2 cellular contexts compared by ENCODE assay signal in the genomic region with DNA sequence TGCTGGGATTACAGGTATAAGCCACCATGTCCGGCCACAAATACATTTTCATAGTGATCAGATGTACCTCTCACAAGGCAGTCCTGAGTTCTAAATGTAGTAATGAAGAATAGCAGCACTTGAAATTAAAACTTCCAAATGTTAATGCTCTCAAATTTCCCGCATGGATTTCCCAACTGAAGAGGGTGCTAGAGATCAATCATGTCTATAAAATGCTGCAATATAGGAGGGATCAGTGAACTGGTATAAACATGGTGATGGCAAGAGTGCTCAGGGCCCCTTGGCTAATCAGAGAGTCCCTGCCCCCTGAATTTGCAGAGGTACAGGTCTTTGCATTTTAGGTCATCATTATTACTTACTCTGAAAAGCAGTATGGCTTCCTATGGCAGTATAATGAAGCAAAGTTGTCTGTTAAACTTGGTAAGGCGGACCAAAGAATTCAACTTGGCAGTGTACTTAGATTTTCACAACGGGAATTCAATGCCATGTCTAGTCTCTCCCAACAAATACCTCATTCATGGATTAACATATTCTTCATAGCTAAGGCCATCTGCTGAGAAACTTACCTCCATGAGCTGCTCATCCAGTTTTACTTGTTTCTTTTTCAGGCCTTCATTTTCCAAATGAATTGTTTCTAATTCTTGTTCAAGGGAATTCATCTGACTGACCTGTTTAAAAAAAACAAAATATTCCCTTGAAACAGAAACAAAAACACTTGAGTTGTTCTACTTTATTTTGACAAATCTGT.
A peak's percentile ranks its signal among the peaks of the same experiment; 100 is the strongest.
TF ChIP-seq lines count a peak whose summit lies in the region.

No MANE protein-coding gene starts in this region.

TF ChIP-seq in Ishikawa, 13 proteins besides CTCF, POLR2A, EP300 and RAD21 (continued from another document):
- TF ChIP-seq FOXM1 (IDR thresholded peaks at IDR 0.05; ENCODE audit: borderline replicate concordance, low read depth) (no peak), REST (IDR thresholded peaks at IDR 0.05; ENCODE audit: low read depth) (no peak), ZBTB7A (IDR thresholded peaks at IDR 0.05; ENCODE audit: low read depth) (no peak), MAX (IDR thresholded peaks at IDR 0.05) (no peak), TEAD4 (IDR thresholded peaks at IDR 0.05) (peak; percentile 83), USF1 (IDR thresholded peaks at IDR 0.05) (no peak), CREB1 (IDR thresholded peaks at IDR 0.05; ENCODE audit: low read depth) (no peak), EGR1 (IDR thresholded peaks at IDR 0.05) (no peak)

TF ChIP-seq in H1, 55 proteins besides CTCF, POLR2A, EP300 and RAD21 (continued from another document):
- TF ChIP-seq TEAD4 (IDR thresholded peaks at IDR 0.05; ENCODE audit: low read depth, low read length) (no peak), GTF2F1 (IDR thresholded peaks at IDR 0.05; ENCODE audit: borderline replicate concordance, low read depth, low read length) (no peak), USF2 (IDR thresholded peaks at IDR 0.05; ENCODE audit: low read length) (no peak), MAFK (IDR thresholded peaks at IDR 0.05; ENCODE audit: low read depth, low read length) (no peak), ASH2L (IDR thresholded peaks at IDR 0.05; ENCODE audit: low read length) (no peak), POU5F1 (IDR thresholded peaks at IDR 0.05; ENCODE audit: low read depth, low read length) (no peak), CHD1 (IDR thresholded peaks at IDR 0.05; ENCODE audit: low read depth, low read length) (no peak), TBP (IDR thresholded peaks at IDR 0.05; ENCODE audit: low read depth, low read length) (no peak), CREB1 (IDR thresholded peaks at IDR 0.05) (no peak)
